ENCODE assay signal across 15 cellular contexts in genomic region chr5:174119386-174119785, GRCh38.
"Had no signal": no experiment of that assay in that cellular context is flagged by ENCODE, and none has a peak within 500 bp of the region (broad histone marks: within the 10 kb centered on the region; RNA-seq: fewer than 3 reads in every experiment).

No MANE protein-coding gene starts in this region.

- H3K4me3 ChIP-seq: esophagus squamous epithelium, left lung, psoas muscle, thoracic aorta, upper lobe of right lung had no signal

- H3K27me3 Mint-ChIP-seq: activated CD4-positive, alpha-beta T cell treated with anti-CD3 and anti-CD28 coated beads, Interleukin-2, amount 10 ng/mL, durations not matched to agents 7 days and 5 days had no signal

- H3K9me3 ChIP-seq: esophagus squamous epithelium, psoas muscle, thoracic aorta, upper lobe of right lung had no signal

- H3K27ac ChIP-seq: esophagus squamous epithelium, left lung, psoas muscle, thoracic aorta, upper lobe of right lung had no signal

- H3K4me1 ChIP-seq: esophagus squamous epithelium, left lung, psoas muscle, upper lobe of right lung had no signal

- H3K36me3 ChIP-seq: esophagus squamous epithelium, left lung, thoracic aorta, upper lobe of right lung had no signal

- H3K36me3 Mint-ChIP-seq: naive thymus-derived CD8-positive, alpha-beta T cell had no signal

- H3K27me3 ChIP-seq: left lung, upper lobe of right lung had no signal

- H3K4me1 Mint-ChIP-seq: activated CD4-positive, alpha-beta T cell treated with anti-CD3 and anti-CD28 coated beads, Interleukin-2, amount 10 ng/mL, durations not matched to agents 7 days and 5 days; naive thymus-derived CD8-positive, alpha-beta T cell had no signal

- DNase-seq: activated CD4-positive, alpha-beta T cell treated with anti-CD3 and anti-CD28 coated beads, Interleukin-2, amount 10 ng/mL, durations not matched to agents 7 days and 5 days; activated CD4-positive, CD25-positive, alpha-beta regulatory T cell; activated naive CD4-positive, alpha-beta T cell treated with Interleukin-2 at 50 U/mL for 16 hours; activated T-cell treated with anti-CD3 and anti-CD28 coated beads for 4 hours; esophagus squamous epithelium; glutamatergic neuron; left lung; mammary epithelial cell; naive thymus-derived CD8-positive, alpha-beta T cell; psoas muscle; stimulated activated naive CD8-positive, alpha-beta T cell treated with anti-CD3 and anti-CD28 coated beads, Interleukin-15, Interleukin-2, amounts not matched to agents 100 U/mL and 50 U/mL, for 24 hours; SW 1271; upper lobe of right lung had no signal

- H3K4me3 Mint-ChIP-seq: activated CD4-positive, alpha-beta T cell treated with anti-CD3 and anti-CD28 coated beads, Interleukin-2, amount 10 ng/mL, durations not matched to agents 7 days and 5 days; naive thymus-derived CD8-positive, alpha-beta T cell; T-helper 2 cell treated with Interferon-gamma antibody and Interleukin-4, amounts not matched to agents 5 μg/mL and 100 μg/mL, for 36 hours had no signal

- H3K27ac Mint-ChIP-seq: activated CD4-positive, alpha-beta T cell treated with anti-CD3 and anti-CD28 coated beads, Interleukin-2, amount 10 ng/mL, durations not matched to agents 7 days and 5 days; naive thymus-derived CD8-positive, alpha-beta T cell; T-helper 2 cell treated with Interferon-gamma antibody and Interleukin-4, amounts not matched to agents 5 μg/mL and 100 μg/mL, for 36 hours had no signal

- H3K9me3 Mint-ChIP-seq: activated CD4-positive, alpha-beta T cell treated with anti-CD3 and anti-CD28 coated beads, Interleukin-2, amount 10 ng/mL, durations not matched to agents 7 days and 5 days; T-helper 2 cell treated with Interferon-gamma antibody and Interleukin-4, amounts not matched to agents 5 μg/mL and 100 μg/mL, for 36 hours had no signal
